In the genomic region with DNA sequence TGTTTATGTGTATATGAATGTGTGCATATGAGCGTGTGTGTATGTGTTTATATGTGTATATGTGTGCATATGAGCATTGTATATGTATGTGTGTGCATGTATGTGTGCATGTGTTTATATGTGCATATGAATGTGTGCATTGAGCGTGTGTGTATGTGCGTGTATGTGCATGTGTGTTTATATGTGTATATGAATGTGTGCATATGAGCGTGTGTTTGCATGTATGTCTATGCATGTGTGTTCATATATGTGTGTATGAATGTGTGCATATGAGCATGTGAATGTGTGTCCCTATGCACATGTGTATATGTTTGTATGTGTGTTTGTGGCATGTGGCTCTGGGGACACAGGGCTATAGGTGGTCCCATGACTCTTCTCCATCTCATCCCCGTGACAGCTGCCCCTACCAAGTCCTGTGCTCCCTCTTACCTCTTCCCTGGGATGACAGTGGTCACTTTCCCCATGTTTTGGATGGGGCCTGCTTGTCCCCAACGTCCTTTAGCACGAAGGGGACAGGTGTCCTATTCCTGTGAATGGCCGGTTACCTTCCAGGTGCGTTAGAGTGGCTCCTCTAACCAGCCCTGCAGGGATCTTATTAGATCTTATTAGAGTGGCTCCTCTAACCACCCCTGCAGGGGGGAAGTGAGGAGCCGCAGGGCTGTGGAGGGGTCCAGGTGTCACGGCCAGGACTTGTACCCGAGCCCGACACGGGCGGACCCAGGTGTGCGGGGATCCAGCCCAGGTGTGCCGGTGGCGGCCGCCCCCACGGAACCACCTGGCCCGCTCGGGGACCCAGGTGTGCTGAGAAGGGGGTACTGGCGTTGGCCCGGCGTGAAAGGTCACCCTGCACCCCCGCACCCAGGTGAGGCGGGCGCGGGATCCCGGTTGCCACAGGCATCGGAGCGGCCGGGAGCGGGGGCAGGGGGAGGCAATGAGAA, we compare ENCODE assay signal across 8 cellular contexts.
A peak's percentile ranks its signal among the peaks of the same experiment; 100 is the strongest.
DNase-seq lines count a peak whose midpoint lies in the region; ATAC-seq and TF ChIP-seq lines count a peak whose summit lies in the region.

No MANE protein-coding gene starts in this region.

- peak in 1 of 2 donors; percentile 6 for TF ChIP-seq POLR2A in uterus (IDR thresholded peaks at IDR 0.05)

- peak overlapping the region; percentile 77 for H3K9ac ChIP-seq in adipocyte (ENCODE audit: low read length)

- H3K27me3 ChIP-seq in adipocyte (replicated peaks; ENCODE audit: control insufficient read depth, insufficient read depth, low read length) (peaks cover 11% of the 10 kb centered on the region), lower lobe of right lung (ENCODE audit: low read depth) (peaks cover 9% of the 10 kb centered on the region), uterus (no peaks in the 10 kb centered on the region)

- H3K4me1 ChIP-seq in adipocyte (ENCODE audit: control insufficient read depth, insufficient read depth, low read length) (peaks cover 7% of the 10 kb centered on the region), lower lobe of right lung (peaks cover 6% of the 10 kb centered on the region), uterus (peaks cover 0 to 6% of the 10 kb centered on the region in 2 donors)

- no peak for ATAC-seq in lower lobe of right lung

- DNase-seq in CD14-positive monocyte (ENCODE audit: low spot score) (no peak), HFF-Myc (ENCODE audit: extremely low read depth, low read depth) (no peak), adipocyte (ENCODE audit: low read depth) (no peak), lower lobe of right lung (no peak), uterus (no peak), NCI-H2227 (lab: John Stamatoyannopoulos, UW; ENCODE audit: unreplicated experiment) (no peak), SW480 (ENCODE audit: low spot score) (no peak), NCI-H526 treated with DMSO at 0.1 percent for 48 hours (lab: John Stamatoyannopoulos, UW) (no peak)

- peaks cover 0 to 2% (median 0%) of the 10 kb centered on the region in 7 donors for H3K9me3 Mint-ChIP-seq in CD14-positive monocyte

- TF ChIP-seq CTCF in CD14-positive monocyte (IDR thresholded peaks at IDR 0.05) (no peak), HFF-Myc (IDR thresholded peaks at IDR 0.05; ENCODE audit: low read depth, low read length, missing control alignments) (no peak), lower lobe of right lung (IDR thresholded peaks at IDR 0.05) (no peak), uterus (IDR thresholded peaks at IDR 0.05) (no peak)

- peaks cover 18 to 27% (median 20%) of the 10 kb centered on the region in 3 donors for H3K27me3 Mint-ChIP-seq in CD14-positive monocyte (ENCODE audit: low read depth in 3 of 3)

- H3K4me1 Mint-ChIP-seq in CD14-positive monocyte = peaks cover 9% of the 10 kb centered on the region

- H3K9me3 ChIP-seq in adipocyte (ENCODE audit: control insufficient read depth, low read length) (no peaks in the 10 kb centered on the region), lower lobe of right lung (no peaks in the 10 kb centered on the region), uterus (no peaks in the 10 kb centered on the region)

- no peaks in the 10 kb centered on the region for H3K36me3 Mint-ChIP-seq in CD14-positive monocyte

- H3K27ac Mint-ChIP-seq in CD14-positive monocyte = no peak overlapping the region

- H3K4me3 ChIP-seq in HFF-Myc (replicated peaks; ENCODE audit: low read depth, low read length) (peak overlapping the region; percentile 47), adipocyte (ENCODE audit: low read length) (peak overlapping the region; percentile 76), lower lobe of right lung (peak overlapping the region; percentile 64), uterus (peak overlapping the region; percentile 40 to 41)

- peak overlapping the region; percentile 35 to 50 for H3K4me3 Mint-ChIP-seq in CD14-positive monocyte

- no peaks in the 10 kb centered on the region for H3K36me3 ChIP-seq in adipocyte (ENCODE audit: control insufficient read depth, insufficient read depth, low read length, severe bottlenecking)
- no peaks in the 10 kb centered on the region for H3K36me3 ChIP-seq in lower lobe of right lung
- no peaks in the 10 kb centered on the region for H3K36me3 ChIP-seq in uterus

- intact Hi-C loops in CD14-positive monocyte (cut with micrococcal nuclease) = loop anchor here (1.0 to 5.0 kb wide), 4 partner anchors 160 to 379 kb away; a partner anchor contains a TSS
- intact Hi-C loops in lower lobe of right lung (cut with DNase I) = loop anchor here (5.0 kb wide), 1 partner anchor 159 kb away; no protein-coding TSS in a partner anchor
- intact Hi-C loops in uterus (cut with DNase I; ENCODE audit: low total_unique reads) = loop anchor here (2.0 to 5.0 kb wide), 2 partner anchors 158 to 379 kb away; a partner anchor contains a TSS

- H3K27ac ChIP-seq in lower lobe of right lung = peak overlapping the region; percentile 64
- H3K27ac ChIP-seq in uterus = peak overlapping the region; percentile 21 to 58
